Comparison of ENCODE assay signal across 17 cellular contexts in genomic region chr7:134639683-134640279, GRCh38. TPM values are rescaled to one million over a fixed set of nuclear protein-coding genes. Genes with fewer than 3 reads are reported as not detected.
DNase-seq lines count a peak whose midpoint lies in the region; ATAC-seq and TF ChIP-seq lines count a peak whose summit lies in the region.
"Had no signal": no experiment of that assay in that cellular context is flagged by ENCODE, and none has a peak within 500 bp of the region (broad histone marks: within the 10 kb centered on the region; RNA-seq: fewer than 3 reads in every experiment).

No MANE protein-coding gene starts in this region.

- no peak overlapping the region for H3K4me3 ChIP-seq in osteoblast (ENCODE audit: insufficient read depth, low read length)
- H3K4me3 ChIP-seq in heart right ventricle = no peak overlapping the region
- H3K4me3 ChIP-seq in CD4-positive, alpha-beta memory T cell (ENCODE audit: low read length in 2 of 2) = no peak overlapping the region

- CTCF ChIA-PET in CD4-positive, alpha-beta memory T cell (lab: Charles Lee; ENCODE audit: partially characterized antibody) = interaction anchor here (0.9 to 3.1 kb wide), 4 partner anchors 8 to 110 kb away, joined by 3 to 17 read pairs (median 4); no protein-coding TSS in a partner anchor

- H3K4me1 Mint-ChIP-seq in CD4-positive, alpha-beta memory T cell = peaks cover 17 to 23% (median 21%) of the 10 kb centered on the region in 4 donors
- H3K4me1 Mint-ChIP-seq in osteocyte (ENCODE audit: unreplicated experiment) = no peaks in the 10 kb centered on the region

- no peak overlapping the region for H3K27ac ChIP-seq in osteoblast (ENCODE audit: low read depth, low read length)
- H3K27ac ChIP-seq in heart right ventricle = no peak overlapping the region
- no peak overlapping the region for H3K27ac ChIP-seq in CD4-positive, alpha-beta memory T cell (ENCODE audit: low read depth, low read length)

- intact Hi-C loops in heart right ventricle (cut with DNase I) = loop anchor here in 1 of 10 donors (2.0 kb wide), 1 partner anchor 19 kb away; no protein-coding TSS in a partner anchor
- intact Hi-C loops in CD4-positive, alpha-beta memory T cell (cut with micrococcal nuclease) = loop anchor here (5.0 to 10.0 kb wide), 2 partner anchors 33 to 225 kb away; no protein-coding TSS in a partner anchor

- TF ChIP-seq CTCF in osteoblast (IDR thresholded peaks at IDR 0.05; ENCODE audit: extremely low read depth, low read depth, low read length) (no peak), heart right ventricle (IDR thresholded peaks at IDR 0.05) (no peak), osteocyte (IDR thresholded peaks at IDR 0.05) (no peak)

- H3K4me1 ChIP-seq in osteoblast (ENCODE audit: insufficient read depth, low read length) (no peaks in the 10 kb centered on the region), heart right ventricle (peaks cover 0 to 16% (median 5%) of the 10 kb centered on the region in 9 donors)
- H3K4me1 ChIP-seq in CD4-positive, alpha-beta memory T cell (ENCODE audit: insufficient read depth, low read length) = peaks cover 24% of the 10 kb centered on the region
- H3K4me1 ChIP-seq: BE2C, Caco-2 had no signal

- H3K4me3 Mint-ChIP-seq in CD4-positive, alpha-beta memory T cell = no peak overlapping the region
- no peak overlapping the region for H3K4me3 Mint-ChIP-seq in osteocyte (ENCODE audit: unreplicated experiment)
- H3K4me3 Mint-ChIP-seq: CD4-positive, CD25-positive, alpha-beta regulatory T cell; IgD-negative memory B cell had no signal

- ATAC-seq in heart right ventricle = no peak
- ATAC-seq: HCT116, HepG2 had no signal

- no peaks in the 10 kb centered on the region for H3K79me2 ChIP-seq in osteoblast (ENCODE audit: insufficient read depth, low read length)

- POLR2A ChIA-PET in CD4-positive, alpha-beta memory T cell (lab: Charles Lee; ENCODE audit: partially characterized antibody) = interaction anchor here (0.7 to 1.5 kb wide), 2 partner anchors 8 to 346 kb away, joined by 3 to 5 read pairs; partner anchors contain the start of gene AGBL3

- H3K27me3 ChIP-seq in osteoblast (ENCODE audit: insufficient read depth, low read length) = no peaks in the 10 kb centered on the region
- no peaks in the 10 kb centered on the region for H3K27me3 ChIP-seq in heart right ventricle
- H3K27me3 ChIP-seq in CD4-positive, alpha-beta memory T cell (ENCODE audit: insufficient read depth, low read length) = no peaks in the 10 kb centered on the region

- H3K36me3 ChIP-seq in osteoblast (ENCODE audit: insufficient read depth, low read length) (no peaks in the 10 kb centered on the region), heart right ventricle (no peaks in the 10 kb centered on the region)
- no peaks in the 10 kb centered on the region for H3K36me3 ChIP-seq in CD4-positive, alpha-beta memory T cell (ENCODE audit: insufficient read depth, low read length)
- H3K36me3 ChIP-seq: BE2C had no signal

- H3K27ac Mint-ChIP-seq in CD4-positive, alpha-beta memory T cell = no peak overlapping the region
- H3K27ac Mint-ChIP-seq in osteocyte (ENCODE audit: unreplicated experiment) = no peak overlapping the region

- no peaks in the 10 kb centered on the region for H3K27me3 Mint-ChIP-seq in CD4-positive, alpha-beta memory T cell
- H3K27me3 Mint-ChIP-seq in osteocyte (ENCODE audit: unreplicated experiment) = peaks cover 11% of the 10 kb centered on the region
- H3K27me3 Mint-ChIP-seq: CD4-positive, CD25-positive, alpha-beta regulatory T cell; IgD-negative memory B cell had no signal

- DNase-seq in NCI-H526 (lab: John Stamatoyannopoulos, UW) (peak; percentile 84 to 86), OCI-M2 (lab: John Stamatoyannopoulos, UW; ENCODE audit: unreplicated experiment) (peak; percentile 84), erythroblast (lab: John Stamatoyannopoulos, UW) (peak; percentile 94 to 98), osteoblast (ENCODE audit: insufficient read length, low spot score, missing footprints) (no peak), heart right ventricle (no peak), osteocyte (ENCODE audit: extremely low spot score, unreplicated experiment) (no peak)
- DNase-seq in CD4-positive, alpha-beta memory T cell = no peak
- DNase-seq: ACHN; BE2C; C1 segment of cervical spinal cord; Caco-2; CD4-positive, CD25-positive, alpha-beta regulatory T cell; GOT3; H7 had no signal

- peak; percentile 28 for TF ChIP-seq POLR2A in erythroblast (IDR thresholded peaks at IDR 0.05; ENCODE audit: low read length)

- H3K4me2 ChIP-seq in osteoblast (ENCODE audit: insufficient read depth, low read length) = no peak overlapping the region

- peaks cover 0 to 3% of the 10 kb centered on the region in 2 donors for H3K36me3 Mint-ChIP-seq in CD4-positive, alpha-beta memory T cell
- peaks cover 2% of the 10 kb centered on the region for H3K36me3 Mint-ChIP-seq in osteocyte (ENCODE audit: unreplicated experiment)
- H3K36me3 Mint-ChIP-seq: CD4-positive, CD25-positive, alpha-beta regulatory T cell had no signal

- no peaks in the 10 kb centered on the region for H4K20me1 ChIP-seq in osteoblast (ENCODE audit: insufficient read depth, low read length)

- 75 to 79% methylated on average over 4 of the region's 4 CpGs for WGBS in heart right ventricle, 2 donors

- no peaks in the 10 kb centered on the region for H3K9me3 ChIP-seq in osteoblast (ENCODE audit: low read depth, low read length)
- no peaks in the 10 kb centered on the region for H3K9me3 ChIP-seq in heart right ventricle
- H3K9me3 ChIP-seq in CD4-positive, alpha-beta memory T cell (ENCODE audit: control insufficient read depth in 1 of 2, low read length in 2 of 2) = no peaks in the 10 kb centered on the region
- H3K9me3 ChIP-seq: BE2C, Caco-2 had no signal

- peaks cover 0 to 8% (median 0%) of the 10 kb centered on the region in 8 donors for H3K9me3 Mint-ChIP-seq in CD4-positive, alpha-beta memory T cell
- peaks cover 6% of the 10 kb centered on the region for H3K9me3 Mint-ChIP-seq in osteocyte (ENCODE audit: unreplicated experiment)

- peak overlapping the region; percentile 23 for H2AFZ ChIP-seq in osteoblast (ENCODE audit: low read length)

RNA-seq across cellular contexts. Expression of gene BPGM, which starts 6.9 kb away (rescaled TPM):
- 43.6 and 64.8 TPM in 2 replicates for total RNA-seq in osteoblast
- 10 to 100 TPM; 12.4 to 19.7 (median 14.1) TPM for total RNA-seq in heart right ventricle
- 10 to 100 TPM; 15.7 to 19.7 TPM for polyA plus RNA-seq in heart right ventricle
- 10 to 100 TPM; 13.7 to 14.7 TPM for total RNA-seq in CD4-positive, alpha-beta memory T cell
- 10 to 100 TPM; 22.1 to 27.8 TPM for polyA plus RNA-seq in CD4-positive, alpha-beta memory T cell
- total RNA-seq in osteocyte = 11.6 and 13.3 TPM in 2 replicates

Comparison
In these comparisons a context has a peak if more than half of its experiments do, and no peak if none do; other contexts are left out.
1. DNase-seq: peak in NCI-H526 (2 of 2), OCI-M2 (single experiment) and erythroblast (2 of 2); none in osteoblast (single experiment), heart right ventricle (0 of 2), CD4-positive, alpha-beta memory T cell (0 of 5) and osteocyte (single experiment).